ENCODE assay signal across 34 cellular contexts in genomic region chr5:2617461-2617860, GRCh38.
DNase-seq lines count a peak whose midpoint lies in the region; ATAC-seq and TF ChIP-seq lines count a peak whose summit lies in the region.
"Had no signal": no experiment of that assay in that cellular context is flagged by ENCODE, and none has a peak within 500 bp of the region (broad histone marks: within the 10 kb centered on the region; RNA-seq: fewer than 3 reads in every experiment).

No MANE protein-coding gene starts in this region.

- no peaks in the 10 kb centered on the region for H3K4me1 ChIP-seq in right atrium auricular region
- H3K4me1 ChIP-seq in heart left ventricle, result no peaks in the 10 kb centered on the region
- no peaks in the 10 kb centered on the region for H3K4me1 ChIP-seq in endodermal cell (ENCODE audit: control insufficient read depth, insufficient read depth, low read length)
- no peaks in the 10 kb centered on the region for H3K4me1 ChIP-seq in esophagus muscularis mucosa
- no peaks in the 10 kb centered on the region for H3K4me1 ChIP-seq in neuronal stem cell (ENCODE audit: control insufficient read depth in 2 of 2, insufficient read depth in 1 of 2, low read depth in 1 of 2, low read length in 2 of 2)
- H3K4me1 ChIP-seq: A549; BE2C; BLaER1; BLaER1 treated with 17β-estradiol and CSF1 and Interleukin-3, amounts not matched to agents 10 nM and 100 nM; Caco-2 had no signal

- H3K9me3 ChIP-seq in right atrium auricular region (peaks cover 0 to 8% of the 10 kb centered on the region in 2 donors), heart left ventricle (peaks cover 0 to 7% (median 0%) of the 10 kb centered on the region in 12 donors), endodermal cell (ENCODE audit: control insufficient read depth, low read length) (no peaks in the 10 kb centered on the region), esophagus muscularis mucosa (peaks cover 0 to 4% (median 0%) of the 10 kb centered on the region in 4 donors), neuronal stem cell (replicated peaks in 1 of 2; ENCODE audit: control insufficient read depth in 2 of 2, insufficient read depth in 1 of 2, low read depth in 1 of 2, low read length in 2 of 2) (no peaks in the 10 kb centered on the region)
- H3K9me3 ChIP-seq: A549, BE2C, Caco-2 had no signal

- H3K36me3 Mint-ChIP-seq in endodermal cell (ENCODE audit: low read depth) (no peaks in the 10 kb centered on the region), progenitor cell of endocrine pancreas (ENCODE audit: insufficient read depth) (no peaks in the 10 kb centered on the region), Calu3 (ENCODE audit: insufficient read depth, unreplicated experiment) (no peaks in the 10 kb centered on the region)
- H3K36me3 Mint-ChIP-seq in stimulated activated effector memory CD8-positive, alpha-beta T cell treated with anti-CD3 and anti-CD28 coated beads, Interleukin-12 subunit alpha, Interleukin-12 subunit beta, amount 100 ng/mL, for 72 hours, result no peaks in the 10 kb centered on the region
- H3K36me3 Mint-ChIP-seq: CD14-positive monocyte; CD4-positive, alpha-beta memory T cell; CD4-positive, CD25-positive, alpha-beta regulatory T cell; CD8-positive, alpha-beta memory T cell; CD8-positive, alpha-beta T cell had no signal

- no peaks in the 10 kb centered on the region for H3K27me3 ChIP-seq in right atrium auricular region
- peaks cover 0 to 9% (median 0%) of the 10 kb centered on the region in 9 donors for H3K27me3 ChIP-seq in heart left ventricle
- no peaks in the 10 kb centered on the region for H3K27me3 ChIP-seq in endodermal cell (ENCODE audit: control insufficient read depth, insufficient read depth, low read length, poor library complexity, severe bottlenecking)
- H3K27me3 ChIP-seq in esophagus muscularis mucosa, result peaks cover 0 to 28% (median 0%) of the 10 kb centered on the region in 4 donors
- H3K27me3 ChIP-seq in neuronal stem cell (ENCODE audit: control insufficient read depth in 3 of 3, insufficient read depth in 3 of 3, low read depth in 1 of 3, low read length in 3 of 3), result no peaks in the 10 kb centered on the region
- H3K27me3 ChIP-seq: BE2C; BLaER1; BLaER1 treated with 17β-estradiol and CSF1 and Interleukin-3, amounts not matched to agents 10 nM and 100 nM had no signal

- no peak overlapping the region for H3K4me2 ChIP-seq in neuronal stem cell (ENCODE audit: insufficient read depth, low read length, poor library complexity, severe bottlenecking)
- H3K4me2 ChIP-seq: A549; BLaER1; BLaER1 treated with 17β-estradiol and CSF1 and Interleukin-3, amounts not matched to agents 10 nM and 100 nM had no signal

- TF ChIP-seq CTCF in right atrium auricular region (IDR thresholded peaks at IDR 0.05) (no peak), heart left ventricle (IDR thresholded peaks at IDR 0.05) (no peak), endodermal cell (conservative IDR thresholded peaks at IDR 0.05) (no peak), esophagus muscularis mucosa (IDR thresholded peaks at IDR 0.05) (no peak), progenitor cell of endocrine pancreas (IDR thresholded peaks at IDR 0.05; ENCODE audit: unreplicated experiment) (no peak), Calu3 (IDR thresholded peaks at IDR 0.05; ENCODE audit: unreplicated experiment) (no peak)

- TF ChIP-seq POLR2A in heart left ventricle (IDR thresholded peaks at IDR 0.05) (no peak), esophagus muscularis mucosa (IDR thresholded peaks at IDR 0.05; ENCODE audit: low read depth) (no peak)

- no peak overlapping the region for H2BK12ac ChIP-seq in neuronal stem cell (ENCODE audit: low read length)

- no peak overlapping the region for H2BK15ac ChIP-seq in neuronal stem cell (ENCODE audit: low read length)

- H3K27ac Mint-ChIP-seq in endodermal cell (no peak overlapping the region), progenitor cell of endocrine pancreas (no peak overlapping the region), Calu3 (ENCODE audit: unreplicated experiment) (no peak overlapping the region)
- H3K27ac Mint-ChIP-seq in stimulated activated effector memory CD8-positive, alpha-beta T cell treated with anti-CD3 and anti-CD28 coated beads, Interleukin-12 subunit alpha, Interleukin-12 subunit beta, amount 100 ng/mL, for 72 hours, result no peak overlapping the region
- H3K27ac Mint-ChIP-seq: B cell; CD14-positive monocyte; CD4-positive, alpha-beta memory T cell; CD4-positive, alpha-beta T cell; CD4-positive, CD25-positive, alpha-beta regulatory T cell; CD8-positive, alpha-beta memory T cell; CD8-positive, alpha-beta T cell had no signal

- no peak overlapping the region for H3K9ac ChIP-seq in endodermal cell (ENCODE audit: extremely low read depth, low read length, poor library complexity, severe bottlenecking)
- no peak overlapping the region for H3K9ac ChIP-seq in neuronal stem cell (ENCODE audit: low read depth, low read length, poor library complexity)
- H3K9ac ChIP-seq: BLaER1; BLaER1 treated with 17β-estradiol and CSF1 and Interleukin-3, amounts not matched to agents 10 nM and 100 nM had no signal

- peaks cover 3% of the 10 kb centered on the region for H3K9me3 Mint-ChIP-seq in endodermal cell
- H3K9me3 Mint-ChIP-seq in progenitor cell of endocrine pancreas (ENCODE audit: low read depth), result peaks cover 2% of the 10 kb centered on the region
- peaks cover 12% of the 10 kb centered on the region for H3K9me3 Mint-ChIP-seq in stimulated activated effector memory CD8-positive, alpha-beta T cell treated with anti-CD3 and anti-CD28 coated beads, Interleukin-12 subunit alpha, Interleukin-12 subunit beta, amount 100 ng/mL, for 72 hours
- peaks cover 9% of the 10 kb centered on the region for H3K9me3 Mint-ChIP-seq in Calu3 (ENCODE audit: low read depth, unreplicated experiment)
- H3K9me3 Mint-ChIP-seq: CD4-positive, alpha-beta T cell had no signal

- H3K4me1 Mint-ChIP-seq in endodermal cell (no peaks in the 10 kb centered on the region), progenitor cell of endocrine pancreas (ENCODE audit: low read depth) (peaks cover 3% of the 10 kb centered on the region), Calu3 (ENCODE audit: low read depth, unreplicated experiment) (no peaks in the 10 kb centered on the region)
- H3K4me1 Mint-ChIP-seq in stimulated activated effector memory CD8-positive, alpha-beta T cell treated with anti-CD3 and anti-CD28 coated beads, Interleukin-12 subunit alpha, Interleukin-12 subunit beta, amount 100 ng/mL, for 72 hours, result no peaks in the 10 kb centered on the region
- H3K4me1 Mint-ChIP-seq: B cell; CD14-positive monocyte; CD4-positive, alpha-beta memory T cell; CD4-positive, CD25-positive, alpha-beta regulatory T cell; CD8-positive, alpha-beta memory T cell had no signal

- no peak for TF ChIP-seq EP300 in esophagus muscularis mucosa (IDR thresholded peaks at IDR 0.05)

- CTCF ChIA-PET in Calu3 (lab: Charles Lee), result no interaction called here

- H4K8ac ChIP-seq in neuronal stem cell (ENCODE audit: low read depth, low read length), result no peak overlapping the region

- H3K36me3 ChIP-seq in right atrium auricular region (no peaks in the 10 kb centered on the region), heart left ventricle (no peaks in the 10 kb centered on the region), endodermal cell (ENCODE audit: control insufficient read depth, insufficient read depth, low read length) (no peaks in the 10 kb centered on the region), esophagus muscularis mucosa (no peaks in the 10 kb centered on the region), neuronal stem cell (replicated peaks in 1 of 2; ENCODE audit: control insufficient read depth in 2 of 2, insufficient read depth in 2 of 2, low read length in 2 of 2) (no peaks in the 10 kb centered on the region)
- H3K36me3 ChIP-seq: BE2C; BLaER1; BLaER1 treated with 17β-estradiol and CSF1 and Interleukin-3, amounts not matched to agents 10 nM and 100 nM had no signal

- H3K4me3 Mint-ChIP-seq in endodermal cell (no peak overlapping the region), progenitor cell of endocrine pancreas (ENCODE audit: low read depth) (no peak overlapping the region), Calu3 (ENCODE audit: low read depth, unreplicated experiment) (no peak overlapping the region)
- no peak overlapping the region for H3K4me3 Mint-ChIP-seq in stimulated activated effector memory CD8-positive, alpha-beta T cell treated with anti-CD3 and anti-CD28 coated beads, Interleukin-12 subunit alpha, Interleukin-12 subunit beta, amount 100 ng/mL, for 72 hours
- H3K4me3 Mint-ChIP-seq: B cell; CD14-positive monocyte; CD4-positive, alpha-beta memory T cell; CD4-positive, alpha-beta T cell; CD8-positive, alpha-beta memory T cell; CD8-positive, alpha-beta T cell had no signal

- no peak overlapping the region for H2AK5ac ChIP-seq in neuronal stem cell (ENCODE audit: low read depth, low read length)

- no TSS peak for BruUV-seq in Calu3 (replicated peaks; lab: Mats Ljungman, UMichigan)

- H3K27ac ChIP-seq in right atrium auricular region (no peak overlapping the region), heart left ventricle (no peak overlapping the region), endodermal cell (ENCODE audit: low read depth, low read length) (no peak overlapping the region), esophagus muscularis mucosa (replicated peaks in 1 of 4) (no peak overlapping the region), neuronal stem cell (replicated peaks; ENCODE audit: low read length) (no peak overlapping the region)
- H3K27ac ChIP-seq: 22Rv1; A549; BLaER1; BLaER1 treated with 17β-estradiol and CSF1 and Interleukin-3, amounts not matched to agents 10 nM and 100 nM; C4-2B had no signal

- no peak for ATAC-seq in heart left ventricle
- no peak for ATAC-seq in stimulated activated effector memory CD8-positive, alpha-beta T cell treated with anti-CD3 and anti-CD28 coated beads, Interleukin-12 subunit alpha, Interleukin-12 subunit beta, amount 100 ng/mL, for 72 hours
- ATAC-seq: A549; CD8-positive, alpha-beta T cell had no signal

- H3K18ac ChIP-seq in neuronal stem cell (ENCODE audit: low read length), result no peak overlapping the region

- intact Hi-C loops in heart left ventricle (cut with DNase I), result no loop called here
- intact Hi-C loops in esophagus muscularis mucosa (cut with DNase I), result no loop called here
- intact Hi-C loops in Calu3 (cut with micrococcal nuclease; ENCODE audit: unreplicated experiment), result no loop called here

- 79 to 85% (median 83%) methylated on average over 5 of the region's 5 CpGs for WGBS in heart left ventricle, 4 donors
- 89 to 95% methylated on average over 4 to 5 of the region's 5 CpGs for WGBS in endodermal cell (ENCODE audit: insufficient coverage in 1 of 2, insufficient read length in 1 of 2), 2 experiments
- 79% methylated on average over 5 of the region's 5 CpGs for WGBS in esophagus muscularis mucosa
- no CpG with 5 or more reads among the region's 5 CpGs for WGBS in neuronal stem cell (ENCODE audit: extremely low coverage in 2 of 2, insufficient read length in 2 of 2, insufficient replicate concordance in 1 of 2), 2 donors

- H4K91ac ChIP-seq in neuronal stem cell (ENCODE audit: low read depth, low read length, poor library complexity), result no peak overlapping the region

- H3K27me3 Mint-ChIP-seq in endodermal cell (ENCODE audit: insufficient read depth), result peaks cover 3% of the 10 kb centered on the region
- H3K27me3 Mint-ChIP-seq in progenitor cell of endocrine pancreas, result peaks cover 33% of the 10 kb centered on the region
- H3K27me3 Mint-ChIP-seq in Calu3 (ENCODE audit: unreplicated experiment), result no peaks in the 10 kb centered on the region
- H3K27me3 Mint-ChIP-seq: B cell; CD4-positive, alpha-beta memory T cell; CD4-positive, alpha-beta T cell; CD4-positive, CD25-positive, alpha-beta regulatory T cell had no signal

- no peak overlapping the region for H3K23ac ChIP-seq in neuronal stem cell (ENCODE audit: low read depth, low read length, poor library complexity)

- H3K4me3 ChIP-seq in right atrium auricular region (no peak overlapping the region), heart left ventricle (no peak overlapping the region), endodermal cell (ENCODE audit: low read length) (no peak overlapping the region), esophagus muscularis mucosa (no peak overlapping the region), neuronal stem cell (ENCODE audit: low read length in 2 of 2) (no peak overlapping the region)
- H3K4me3 ChIP-seq: A549; BLaER1; BLaER1 treated with 17β-estradiol and CSF1 and Interleukin-3, amounts not matched to agents 10 nM and 100 nM had no signal

- H2AFZ ChIP-seq in neuronal stem cell (ENCODE audit: low read length), result no peak overlapping the region

- H3K79me1 ChIP-seq in neuronal stem cell (ENCODE audit: low read depth, low read length), result no peaks in the 10 kb centered on the region

- H3K4ac ChIP-seq in neuronal stem cell (ENCODE audit: low read length), result no peak overlapping the region

- peak overlapping the region; percentile 6 for H3K14ac ChIP-seq in neuronal stem cell (ENCODE audit: low read length)

- DNase-seq in right atrium auricular region (ENCODE audit: low spot score) (peak; percentile 16), heart left ventricle (no peak), endodermal cell (peak; percentile 13), esophagus muscularis mucosa (ENCODE audit: extremely low spot score) (peak; percentile 75), neuronal stem cell (ENCODE audit: low spot score) (no peak), progenitor cell of endocrine pancreas (ENCODE audit: low spot score, unreplicated experiment) (no peak), Calu3 (no peak)
- DNase-seq in stimulated activated effector memory CD8-positive, alpha-beta T cell treated with anti-CD3 and anti-CD28 coated beads, Interleukin-12 subunit alpha, Interleukin-12 subunit beta, amount 100 ng/mL, for 72 hours (ENCODE audit: low spot score in 2 of 2), result no peak
- DNase-seq: 8988T; ACHN; AML-193; BE2C; C1 segment of cervical spinal cord; Caco-2; CD4-positive, alpha-beta memory T cell; CD4-positive, alpha-beta T cell; CD4-positive, CD25-positive, alpha-beta regulatory T cell; CD8-positive, alpha-beta memory T cell; CD8-positive, alpha-beta T cell; COR-L47; DMS 273 treated with DMSO at 0.1 percent for 48 hours; DMS153; DMS53; DMS79; DMS79 treated with DMSO at 0.1 percent for 48 hours; DND-41; EL had no signal

- H2BK120ac ChIP-seq in neuronal stem cell (ENCODE audit: low read depth, low read length), result no peak overlapping the region

- no peak overlapping the region for H2BK5ac ChIP-seq in neuronal stem cell (ENCODE audit: low read length)

Comparison
In these comparisons a context has a peak if more than half of its experiments do, and no peak if none do; other contexts are left out.
1. DNase-seq: peak in right atrium auricular region (single experiment), endodermal cell (single experiment) and esophagus muscularis mucosa (single experiment); none in heart left ventricle (0 of 5), neuronal stem cell (single experiment), progenitor cell of endocrine pancreas (single experiment), stimulated activated effector memory CD8-positive, alpha-beta T cell treated with anti-CD3 and anti-CD28 coated beads, Interleukin-12 subunit alpha, Interleukin-12 subunit beta, amount 100 ng/mL, for 72 hours (0 of 2) and Calu3 (single experiment).